In genomic region chr15:27983496-27983895, GRCh38 we compare ENCODE assay signal across 30 cellular contexts.
"Had no signal": no experiment of that assay in that cellular context is flagged by ENCODE, and none has a peak within 500 bp of the region (broad histone marks: within the 10 kb centered on the region; RNA-seq: fewer than 3 reads in every experiment).

No MANE protein-coding gene starts in this region.

- H3K36me3 Mint-ChIP-seq: activated CD4-positive, alpha-beta memory T cell treated with anti-CD3 and anti-CD28 coated beads for 36 hours; activated CD8-positive, alpha-beta memory T cell treated with anti-CD3 and anti-CD28 coated beads, Interleukin-2, amount 10 ng/mL, durations not matched to agents 7 days and 5 days; activated naive CD4-positive, alpha-beta T cell treated with anti-CD3 and anti-CD28 coated beads, Interleukin-2, amount 50 U/mL, for 24 hours; activated naive CD8-positive, alpha-beta T cell treated with anti-CD3 and anti-CD28 coated beads for 36 hours; WTC11 had no signal

- H3K4me1 Mint-ChIP-seq: activated CD8-positive, alpha-beta memory T cell treated with anti-CD3 and anti-CD28 coated beads, Interleukin-2, amount 10 ng/mL, durations not matched to agents 7 days and 5 days; activated naive CD4-positive, alpha-beta T cell treated with anti-CD3 and anti-CD28 coated beads, Interleukin-2, amount 50 U/mL, for 24 hours; activated naive CD8-positive, alpha-beta T cell treated with anti-CD3 and anti-CD28 coated beads for 36 hours; WTC11 had no signal

- H3K9me3 ChIP-seq: ascending aorta, breast epithelium, colonic mucosa, heart left ventricle had no signal

- H3K27me3 Mint-ChIP-seq: activated CD8-positive, alpha-beta memory T cell treated with anti-CD3 and anti-CD28 coated beads, Interleukin-2, amount 10 ng/mL, durations not matched to agents 7 days and 5 days; activated naive CD8-positive, alpha-beta T cell treated with anti-CD3 and anti-CD28 coated beads for 36 hours; brain had no signal

- ATAC-seq: activated CD8-positive, alpha-beta memory T cell treated with anti-CD3 and anti-CD28 coated beads, Interleukin-2, amount 10 ng/mL, durations not matched to agents 7 days and 5 days; activated CD8-positive, alpha-beta T cell treated with anti-CD3 and anti-CD28 coated beads, Interleukin-2, amount 10 ng/mL, durations not matched to agents 7 days and 5 days; heart left ventricle; WTC11 had no signal

- H3K27ac Mint-ChIP-seq: activated CD4-positive, alpha-beta memory T cell treated with anti-CD3 and anti-CD28 coated beads for 36 hours; activated CD8-positive, alpha-beta memory T cell treated with anti-CD3 and anti-CD28 coated beads, Interleukin-2, amount 10 ng/mL, durations not matched to agents 7 days and 5 days; activated CD8-positive, alpha-beta T cell treated with anti-CD3 and anti-CD28 coated beads, Interleukin-2, amount 10 ng/mL, durations not matched to agents 7 days and 5 days; activated naive CD4-positive, alpha-beta T cell treated with anti-CD3 and anti-CD28 coated beads for 36 hours; activated naive CD4-positive, alpha-beta T cell treated with anti-CD3 and anti-CD28 coated beads, Interleukin-2, amount 50 U/mL, for 24 hours; activated naive CD8-positive, alpha-beta T cell treated with anti-CD3 and anti-CD28 coated beads for 36 hours; activated T-helper 1 cell treated with anti-CD3 and anti-CD28 coated beads, Interleukin-12 subunit alpha, Interleukin-12 subunit beta, Interleukin-2, Interleukin-4 antibody, amounts not matched to agents 30 ng/mL and 10 ng/mL and 1 ng/mL, durations not matched to agents 14 hours and 24 hours and 36 hours; activated T-helper 2 cell treated with anti-CD3 and anti-CD28 coated beads, Interferon-gamma antibody, Interleukin-2, Interleukin-4, amounts not matched to agents 10 μg/mL and 5 μg/mL and 100 μg/mL, durations not matched to agents 14 hours and 24 hours and 36 hours; brain; WTC11 had no signal

- H3K4me3 ChIP-seq: ascending aorta, breast epithelium, cardiac muscle cell, colonic mucosa, heart left ventricle had no signal

- H3K27me3 ChIP-seq: ascending aorta, breast epithelium, cardiac muscle cell, colonic mucosa, heart left ventricle had no signal

- H3K4me3 Mint-ChIP-seq: activated CD4-positive, alpha-beta memory T cell treated with anti-CD3 and anti-CD28 coated beads for 36 hours; activated CD8-positive, alpha-beta memory T cell treated with anti-CD3 and anti-CD28 coated beads, Interleukin-2, amount 10 ng/mL, durations not matched to agents 7 days and 5 days; activated CD8-positive, alpha-beta T cell treated with anti-CD3 and anti-CD28 coated beads, Interleukin-2, amount 10 ng/mL, durations not matched to agents 7 days and 5 days; activated naive CD4-positive, alpha-beta T cell treated with anti-CD3 and anti-CD28 coated beads for 36 hours; activated naive CD4-positive, alpha-beta T cell treated with anti-CD3 and anti-CD28 coated beads, Interleukin-2, amount 50 U/mL, for 24 hours; activated naive CD8-positive, alpha-beta T cell treated with anti-CD3 and anti-CD28 coated beads for 36 hours; activated T-helper 1 cell treated with anti-CD3 and anti-CD28 coated beads, Interleukin-12 subunit alpha, Interleukin-12 subunit beta, Interleukin-2, Interleukin-4 antibody, amounts not matched to agents 30 ng/mL and 10 ng/mL and 1 ng/mL, durations not matched to agents 14 hours and 24 hours and 36 hours; brain; WTC11 had no signal

- H3K9me3 Mint-ChIP-seq: activated CD4-positive, alpha-beta memory T cell treated with anti-CD3 and anti-CD28 coated beads for 36 hours; activated naive CD4-positive, alpha-beta T cell treated with anti-CD3 and anti-CD28 coated beads for 36 hours; activated naive CD8-positive, alpha-beta T cell treated with anti-CD3 and anti-CD28 coated beads for 36 hours; activated T-helper 1 cell treated with anti-CD3 and anti-CD28 coated beads, Interleukin-12 subunit alpha, Interleukin-12 subunit beta, Interleukin-2, Interleukin-4 antibody, amounts not matched to agents 30 ng/mL and 10 ng/mL and 1 ng/mL, durations not matched to agents 14 hours and 24 hours and 36 hours; activated T-helper 2 cell treated with anti-CD3 and anti-CD28 coated beads, Interferon-gamma antibody, Interleukin-2, Interleukin-4, amounts not matched to agents 10 μg/mL and 5 μg/mL and 100 μg/mL, durations not matched to agents 14 hours and 24 hours and 36 hours; brain; WTC11 had no signal

- H3K27ac ChIP-seq: ascending aorta, breast epithelium, cardiac muscle cell, colonic mucosa, epithelial cell of prostate, heart left ventricle, VCaP had no signal

- H3K4me1 ChIP-seq: ascending aorta, breast epithelium, colonic mucosa, heart left ventricle had no signal

- DNase-seq: activated CD4-positive, alpha-beta memory T cell treated with anti-CD3 and anti-CD28 coated beads for 36 hours; activated CD4-positive, alpha-beta T cell treated with anti-CD3 and anti-CD28 coated beads for 1 hour; activated CD4-positive, alpha-beta T cell treated with anti-CD3 and anti-CD28 coated beads for 4 hours; activated CD4-positive, alpha-beta T cell treated with anti-CD3 and anti-CD28 coated beads, Interleukin-2, amount 50 U/mL, for 1 hour; activated CD8-positive, alpha-beta memory T cell treated with anti-CD3 and anti-CD28 coated beads, Interleukin-2, amount 10 ng/mL, durations not matched to agents 7 days and 5 days; activated CD8-positive, alpha-beta memory T cell treated with anti-CD3 and anti-CD28 coated beads, Interleukin-2, amount 50 U/mL, for 4 hours; activated CD8-positive, alpha-beta T cell treated with anti-CD3 and anti-CD28 coated beads, Interleukin-2, amount 10 ng/mL, durations not matched to agents 7 days and 5 days; activated effector memory CD4-positive, alpha-beta T cell treated with anti-CD3 and anti-CD28 coated beads, Interleukin-2, amount 50 U/mL, for 16 hours; activated naive CD4-positive, alpha-beta T cell treated with anti-CD3 and anti-CD28 coated beads for 36 hours; activated naive CD8-positive, alpha-beta T cell treated with anti-CD3 and anti-CD28 coated beads for 36 hours; activated T-cell treated with anti-CD3 and anti-CD28 coated beads, Interleukin-2, amount 50 U/mL, for 1 hour; activated T-cell treated with anti-CD3 and anti-CD28 coated beads, Interleukin-2, amount 50 U/mL, for 48 hours; central memory CD4-positive, alpha-beta T cell; cerebellar nuclear complex; colonic mucosa; effector CD8-positive, alpha-beta T cell; foreskin fibroblast; glutamatergic neuron; heart left ventricle; T-helper 2 cell had no signal

- H3K36me3 ChIP-seq: breast epithelium, cardiac muscle cell, colonic mucosa, heart left ventricle had no signal
